Comparison of ENCODE assay signal across 20 cellular contexts in the genomic region with DNA sequence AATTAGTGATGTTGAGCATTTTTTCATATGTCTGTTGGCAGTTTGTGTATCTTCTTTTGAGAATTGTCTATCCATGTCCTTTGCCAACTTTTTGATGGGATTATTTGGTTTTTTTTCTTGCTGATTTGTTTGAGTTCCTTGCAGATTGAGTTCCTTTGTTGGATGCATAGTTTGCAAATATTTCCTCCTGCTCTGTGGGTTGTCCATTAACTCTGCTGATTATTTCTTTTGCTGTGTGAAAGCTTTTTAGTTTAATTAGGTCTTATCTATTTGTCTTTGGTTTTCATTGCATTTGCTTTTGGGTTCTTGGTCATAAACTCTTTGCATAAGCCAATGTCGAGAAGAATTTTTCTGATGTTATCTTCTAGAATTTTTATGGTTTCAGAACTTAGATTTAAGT.
DNase-seq lines count a peak whose midpoint lies in the region; ATAC-seq and TF ChIP-seq lines count a peak whose summit lies in the region.
"Had no signal": no experiment of that assay in that cellular context is flagged by ENCODE, and none has a peak within 500 bp of the region (broad histone marks: within the 10 kb centered on the region; RNA-seq: fewer than 3 reads in every experiment).

No MANE protein-coding gene starts in this region.

- H3K27me3 Mint-ChIP-seq in H9 (ENCODE audit: low read depth), result no peaks in the 10 kb centered on the region
- H3K27me3 Mint-ChIP-seq: B cell; CD4-positive, CD25-positive, alpha-beta regulatory T cell had no signal

- no peak overlapping the region for H3T11ph ChIP-seq in H9 (ENCODE audit: low read length)

- no peaks in the 10 kb centered on the region for H3K23me2 ChIP-seq in H9 (ENCODE audit: insufficient read length, low read depth, low read length, poor library complexity, severe bottlenecking)

- no peak overlapping the region for H3K56ac ChIP-seq in H9 (ENCODE audit: insufficient read length, low read depth, low read length)

- H3K9ac ChIP-seq in H9 (ENCODE audit: extremely low read depth, insufficient read length, low read length), result no peak overlapping the region
- H3K9ac ChIP-seq: BLaER1, GM23248 had no signal

- H3K4me1 ChIP-seq in H9 (ENCODE audit: insufficient read depth, low read length) (peaks cover 2% of the 10 kb centered on the region; the same call in 1 of the 2 replicates), hepatocyte (ENCODE audit: insufficient read depth) (peaks cover 10% of the 10 kb centered on the region)
- H3K4me1 ChIP-seq: HAP-1 had no signal

- no peak overlapping the region for H3K4me3 ChIP-seq in hepatocyte
- H3K4me3 ChIP-seq: BLaER1, GM12878, GM23248, HAP-1 had no signal

- no peak overlapping the region for H3K23ac ChIP-seq in H9 (ENCODE audit: insufficient read length, low read depth, low read length)

- H4K5ac ChIP-seq in H9 (ENCODE audit: insufficient read length, low read depth, low read length), result no peak overlapping the region

- DNase-seq in H9 (no peak), NCI-H69 (lab: John Stamatoyannopoulos, UW) (peak; percentile 36), hepatocyte (ENCODE audit: low spot score) (no peak), NCI-H345 (lab: John Stamatoyannopoulos, UW) (no peak), NCI-H2107 treated with DMSO at 0.1 percent for 48 hours (lab: John Stamatoyannopoulos, UW; ENCODE audit: unreplicated experiment) (no peak), AG20443 (ENCODE audit: low spot score) (no peak)
- DNase-seq: CD4-positive, CD25-positive, alpha-beta regulatory T cell; CD8-positive, alpha-beta T cell; DMS 273 treated with DMSO at 0.1 percent for 48 hours; DMS79; EL; GDM1; GM23248; HFFc6 had no signal

- H3K27ac ChIP-seq in H9 (ENCODE audit: insufficient read length, low read depth, low read length), result no peak overlapping the region
- H3K27ac ChIP-seq in hepatocyte, result no peak overlapping the region
- H3K27ac ChIP-seq: BLaER1, C4-2B, GM23248 had no signal

- no peak overlapping the region for H3K4ac ChIP-seq in H9 (ENCODE audit: low read depth, low read length)

- no peaks in the 10 kb centered on the region for H3K79me1 ChIP-seq in H9 (ENCODE audit: insufficient read depth, low read depth, low read length, poor library complexity, severe bottlenecking)

- H3K9me3 ChIP-seq in H9 (ENCODE audit: control insufficient read depth, low read depth, low read length), result no peaks in the 10 kb centered on the region
- no peaks in the 10 kb centered on the region for H3K9me3 ChIP-seq in hepatocyte (ENCODE audit: low read depth)
- H3K9me3 ChIP-seq: BLaER1, HAP-1 had no signal

- no peak overlapping the region for H2BK20ac ChIP-seq in H9 (ENCODE audit: low read depth, low read length, poor library complexity, severe bottlenecking)

- H4K91ac ChIP-seq in H9 (ENCODE audit: insufficient read length, low read depth, low read length), result no peak overlapping the region

- no peak overlapping the region for H2BK5ac ChIP-seq in H9 (ENCODE audit: insufficient read length, low read length)

- no peaks in the 10 kb centered on the region for H3K9me2 ChIP-seq in hepatocyte (replicated peaks; ENCODE audit: insufficient read depth)

- no peak overlapping the region for H3K4me3 Mint-ChIP-seq in H9
- H3K4me3 Mint-ChIP-seq: B cell; CD4-positive, CD25-positive, alpha-beta regulatory T cell; CD8-positive, alpha-beta T cell; HFFc6 had no signal

- H3K4me2 ChIP-seq in H9 (ENCODE audit: insufficient read depth, insufficient read length, low read length), result no peak overlapping the region
- peak overlapping the region; percentile 3 for H3K4me2 ChIP-seq in hepatocyte
- H3K4me2 ChIP-seq: BLaER1 had no signal

- H3K79me2 ChIP-seq in H9 (ENCODE audit: insufficient read depth, low read length), result no peaks in the 10 kb centered on the region
- H3K79me2 ChIP-seq in hepatocyte, result no peaks in the 10 kb centered on the region

- ATAC-seq in HG03159 (IDR thresholded peaks at IDR 0.05; ENCODE audit: unreplicated experiment), result no peak
- ATAC-seq: CD8-positive, alpha-beta T cell; GM12878 had no signal

- H2AFZ ChIP-seq in H9 (ENCODE audit: low read length), result no peak overlapping the region
- H2AFZ ChIP-seq in hepatocyte, result no peak overlapping the region
- H2AFZ ChIP-seq: GM23248 had no signal

- H3K14ac ChIP-seq in H9 (ENCODE audit: insufficient read depth, low read length), result no peak overlapping the region

- no peak overlapping the region for H2BK120ac ChIP-seq in H9 (ENCODE audit: low read depth, low read length, poor library complexity, severe bottlenecking)

- TF ChIP-seq CTCF in H9 (conservative IDR thresholded peaks at IDR 0.05) (no peak), hepatocyte (IDR thresholded peaks at IDR 0.05; ENCODE audit: poor library complexity) (no peak)

- peaks cover 0 to 12% (median 5%) of the 10 kb centered on the region in 3 experiments; a peak in 3 of 7 replicates for H3K36me3 Mint-ChIP-seq in H9 (ENCODE audit: insufficient read depth in 1 of 3, low read depth in 3 of 3)
- H3K36me3 Mint-ChIP-seq: CD4-positive, CD25-positive, alpha-beta regulatory T cell; CD8-positive, alpha-beta T cell had no signal

- no peak overlapping the region for H2BK12ac ChIP-seq in H9 (ENCODE audit: insufficient read length, low read depth, low read length)

- H4K20me1 ChIP-seq in H9 (ENCODE audit: control insufficient read depth, insufficient read depth, insufficient read length) (no peaks in the 10 kb centered on the region), hepatocyte (ENCODE audit: insufficient read depth, poor library complexity, severe bottlenecking) (no peaks in the 10 kb centered on the region)
- H4K20me1 ChIP-seq: BLaER1 had no signal

- H3K4me1 Mint-ChIP-seq in H9, result peaks cover 13 to 22% of the 10 kb centered on the region in 2 experiments
- H3K4me1 Mint-ChIP-seq: B cell; CD4-positive, CD25-positive, alpha-beta regulatory T cell had no signal

- H3K9me3 Mint-ChIP-seq in H9, result peaks cover 3 to 11% of the 10 kb centered on the region in 2 experiments; a peak in 4 of 5 replicates
- H3K9me3 Mint-ChIP-seq: CD8-positive, alpha-beta T cell had no signal

- H2BK15ac ChIP-seq in H9 (ENCODE audit: low read depth, low read length), result no peak overlapping the region

- no peak overlapping the region for H2AK5ac ChIP-seq in H9 (ENCODE audit: insufficient read length, low read length)

- no peaks in the 10 kb centered on the region for H3K36me3 ChIP-seq in hepatocyte (replicated peaks; ENCODE audit: insufficient read depth, low read depth)
- H3K36me3 ChIP-seq: BLaER1, HAP-1 had no signal

- no peak overlapping the region for H4K8ac ChIP-seq in H9 (replicated peaks; ENCODE audit: insufficient read length, low read depth, low read length)

- H3K27me3 ChIP-seq in H9 (ENCODE audit: insufficient read depth, low read length) (no peaks in the 10 kb centered on the region), hepatocyte (no peaks in the 10 kb centered on the region)
- H3K27me3 ChIP-seq: BLaER1 had no signal

- no peak overlapping the region for H3K18ac ChIP-seq in H9 (ENCODE audit: insufficient read length, low read depth, low read length)

- H3K27ac Mint-ChIP-seq in H9, result peak overlapping the region in 2 of 3 experiments; percentile 15 to 27; a peak in 1 of 7 replicates
- H3K27ac Mint-ChIP-seq: B cell; CD4-positive, CD25-positive, alpha-beta regulatory T cell; CD8-positive, alpha-beta T cell; HFFc6 had no signal

- WGBS in H9 (ENCODE audit: extremely low coverage, insufficient read length, low lambda C conversion rate), result no CpG with 5 or more reads among the region's 1 CpG
- WGBS in hepatocyte (ENCODE audit: low lambda C conversion rate, missing lambda C conversion rate), result 43% methylated on average over 1 of the region's 1 CpG
